4 cellular contexts compared by ENCODE assay signal in the genomic region with DNA sequence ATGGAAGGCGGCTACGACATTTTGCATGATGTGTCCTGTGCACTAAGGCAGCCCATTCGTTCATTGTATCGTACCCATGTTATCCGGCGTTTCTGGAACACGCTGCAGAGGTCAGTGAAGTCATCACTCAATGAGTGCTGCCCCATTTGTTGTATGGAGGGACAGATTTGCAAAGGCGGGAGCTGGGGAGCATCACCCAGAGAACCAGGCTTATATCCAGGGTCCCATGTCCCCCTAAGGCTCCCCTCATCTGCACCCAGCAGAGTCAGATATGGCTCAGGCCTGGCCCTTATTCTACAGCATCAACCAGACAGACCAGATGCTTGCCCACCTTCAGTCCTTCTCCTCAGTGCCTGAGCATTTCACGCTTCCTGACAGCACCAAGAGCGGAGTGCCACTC.
"Had no signal": no experiment of that assay in that cellular context is flagged by ENCODE, and none has a peak within 500 bp of the region (broad histone marks: within the 10 kb centered on the region; RNA-seq: fewer than 3 reads in every experiment).

No MANE protein-coding gene starts in this region.

- H3K4me3 ChIP-seq: GM23338 had no signal

- DNase-seq: H9, HCEC 1CT, IMR-90 had no signal

- H2AFZ ChIP-seq: GM23338 had no signal

- ATAC-seq: GM23338 had no signal

- H3K4me2 ChIP-seq: GM23338 had no signal
